Comparison of ENCODE assay signal across 36 cellular contexts in genomic region chr4:110682311-110682710, GRCh38. TPM values are rescaled to one million over a fixed set of nuclear protein-coding genes. Genes with fewer than 3 reads are reported as not detected.
"Had no signal": no experiment of that assay in that cellular context is flagged by ENCODE, and none has a peak within 500 bp of the region (broad histone marks: within the 10 kb centered on the region; RNA-seq: fewer than 3 reads in every experiment).

No MANE protein-coding gene starts in this region.

- ATAC-seq: activated CD8-positive, alpha-beta memory T cell treated with anti-CD3 and anti-CD28 coated beads, Interleukin-2, amount 10 ng/mL, durations not matched to agents 7 days and 5 days; activated T-cell treated with anti-CD3 and anti-CD28 coated beads, Interleukin-2, amount 50 U/mL, for 72 hours; activated T-helper 17 cell treated with anti-CD3 and anti-CD28 coated beads, Interleukin-2, amount 50 U/mL, for 72 hours; PC-3 had no signal

- H3K9me3 ChIP-seq: Peyer's patch, SJSA1 had no signal

- H3K4me1 ChIP-seq: Peyer's patch, SJSA1 had no signal

- DNase-seq: activated B cell treated with CpG ODN at 0.5 μM for 24 hours; activated CD4-positive, alpha-beta memory T cell treated with anti-CD3 and anti-CD28 coated beads, Interleukin-2, amount 10 ng/mL, durations not matched to agents 7 days and 5 days; activated CD4-positive, alpha-beta T cell treated with anti-CD3 and anti-CD28 coated beads for 1 hour; activated CD4-positive, alpha-beta T cell treated with anti-CD3 and anti-CD28 coated beads for 48 hours; activated CD8-positive, alpha-beta memory T cell treated with anti-CD3 and anti-CD28 coated beads for 24 hours; activated CD8-positive, alpha-beta memory T cell treated with anti-CD3 and anti-CD28 coated beads, Interleukin-2, amount 10 ng/mL, durations not matched to agents 7 days and 5 days; activated CD8-positive, alpha-beta memory T cell treated with anti-CD3 and anti-CD28 coated beads, Interleukin-2, amount 50 U/mL, for 48 hours; activated effector memory CD4-positive, alpha-beta T cell treated with anti-CD3 and anti-CD28 coated beads, Interleukin-2, amount 50 U/mL, for 16 hours; activated naive CD4-positive, alpha-beta T cell; activated naive CD4-positive, alpha-beta T cell treated with anti-CD3 and anti-CD28 coated beads, Interleukin-2, amount 50 U/mL, for 16 hours; activated naive CD8-positive, alpha-beta T cell treated with anti-CD3 and anti-CD28 coated beads for 36 hours; activated T-cell treated with anti-CD3 and anti-CD28 coated beads, Interleukin-2, amount 50 U/mL, for 72 hours; amniotic stem cell; aorta; brain microvascular endothelial cell; central memory CD4-positive, alpha-beta T cell; NCI-H1105; NCI-H1417 treated with DMSO at 0.1 percent for 48 hours; NCI-H187 treated with DMSO at 0.1 percent for 48 hours; NCI-H2081; NCI-H2171 treated with DMSO at 0.1 percent for 48 hours; NCI-H226; NCI-H446 treated with DMSO at 0.1 percent for 48 hours; NCI-H524; PC-3; Peyer's patch; RPMI8226; SHP77 treated with DMSO at 0.1 percent for 48 hours; SW 1271; T-helper 1 cell; T-helper 2 cell; T-helper 9 cell had no signal

- H3K36me3 ChIP-seq: brain microvascular endothelial cell, Peyer's patch, SJSA1 had no signal

- H3K27ac ChIP-seq: brain microvascular endothelial cell, Peyer's patch, SJSA1, VCaP had no signal

- H3K4me3 ChIP-seq: Peyer's patch, SJSA1 had no signal

- H3K27me3 ChIP-seq: brain microvascular endothelial cell, Peyer's patch, SJSA1 had no signal

RNA-seq across cellular contexts. Expression of gene PITX2, which starts 59.4 kb away (rescaled TPM):
- total RNA-seq: activated B cell treated with CpG ODN at 0.5 μM for 24 hours; activated CD8-positive, alpha-beta memory T cell treated with anti-CD3 and anti-CD28 coated beads, Interleukin-2, amount 10 ng/mL, durations not matched to agents 7 days and 5 days; activated naive CD8-positive, alpha-beta T cell treated with anti-CD3 and anti-CD28 coated beads for 36 hours; cerebellum had no signal
